ENCODE assay signal across 21 cellular contexts in genomic region chr6:21468487-21468886, GRCh38.
DNase-seq lines count a peak whose midpoint lies in the region; ATAC-seq and TF ChIP-seq lines count a peak whose summit lies in the region.
"Had no signal": no experiment of that assay in that cellular context is flagged by ENCODE, and none has a peak within 500 bp of the region (broad histone marks: within the 10 kb centered on the region; RNA-seq: fewer than 3 reads in every experiment).

No MANE protein-coding gene starts in this region.

- DNase-seq in NCI-H1417 (lab: John Stamatoyannopoulos, UW) (peak in 2 of 3 experiments; percentile 34 to 71), NCI-H1417 treated with DMSO at 0.1 percent for 48 hours (lab: John Stamatoyannopoulos, UW) (no peak), NCI-H774 (lab: John Stamatoyannopoulos, UW) (peak; percentile 23), neural progenitor cell (ENCODE audit: low spot score) (no peak), KG1 (lab: John Stamatoyannopoulos, UW) (no peak)
- no peak for DNase-seq in activated CD4-positive, CD25-positive, alpha-beta regulatory T cell (lab: John Stamatoyannopoulos, UW)
- DNase-seq: 8988T; C1 segment of cervical spinal cord; Calu3; CD8-positive, alpha-beta T cell; GM23248; H9; KBM-7; NCI-H1092; NCI-H1694; NK-92 treated with Interleukin-12 subunit alpha and Interleukin-12 subunit beta, amount 100 ng/mL, for 24 hours; SIG-M5; T-cell had no signal

- H3F3A ChIP-seq in neural progenitor cell (ENCODE audit: low read depth) = no peaks in the 10 kb centered on the region

- POLR2A ChIA-PET in HEK293 (lab: Yijun Ruan, JAX) = interaction anchor here (0.5 to 1.4 kb wide), 3 partner anchors 120 to 720 kb away, joined by 3 to 8 read pairs (median 4); partner anchors contain the start of gene SOX4

- TF ChIP-seq CTCF in HEK293 (tag by site-specific recombination; IDR thresholded peaks at IDR 0.05) (no peak), neural progenitor cell (IDR thresholded peaks at IDR 0.05) (no peak)

- H3K4me3 ChIP-seq in HEK293 (ENCODE audit: low read depth, low read length) (no peak overlapping the region), neural progenitor cell (no peak overlapping the region)
- H3K4me3 ChIP-seq: GM23248 had no signal

- H3K36me3 Mint-ChIP-seq in neural progenitor cell = peaks cover 4% of the 10 kb centered on the region
- H3K36me3 Mint-ChIP-seq: CD8-positive, alpha-beta T cell; T-cell had no signal

- H3K9me3 Mint-ChIP-seq in neural progenitor cell = peaks cover 9% of the 10 kb centered on the region
- H3K9me3 Mint-ChIP-seq: CD8-positive, alpha-beta T cell; T-cell had no signal

- no peaks in the 10 kb centered on the region for H3K27me3 ChIP-seq in neural progenitor cell

- peak overlapping the region; percentile 76 for H2AFZ ChIP-seq in neural progenitor cell (replicated peaks)
- H2AFZ ChIP-seq: GM23248 had no signal

- peaks cover 3% of the 10 kb centered on the region for H3K4me1 Mint-ChIP-seq in neural progenitor cell
- H3K4me1 Mint-ChIP-seq: H9, T-cell had no signal

- H3K4me2 ChIP-seq in neural progenitor cell = no peak overlapping the region

- no peak overlapping the region for H3K9ac ChIP-seq in neural progenitor cell
- H3K9ac ChIP-seq: GM23248 had no signal

- CTCF ChIA-PET in HEK293 (lab: Yijun Ruan, JAX) = interaction anchor here (0.6 to 0.8 kb wide), 4 partner anchors 11 to 1437 kb away, joined by 3 to 4 read pairs (median 3); no protein-coding TSS in a partner anchor

- peaks cover 4% of the 10 kb centered on the region; the same call in 1 of the 2 replicates for H3K4me1 ChIP-seq in HEK293 (ENCODE audit: control insufficient read depth, insufficient read depth, low read length)
- peaks cover 6% of the 10 kb centered on the region for H3K4me1 ChIP-seq in neural progenitor cell

- H3K9me3 ChIP-seq in HEK293 (ENCODE audit: control insufficient read depth, insufficient read depth, low read depth, low read length) = no peaks in the 10 kb centered on the region
- no peaks in the 10 kb centered on the region for H3K9me3 ChIP-seq in neural progenitor cell (ENCODE audit: low read depth)

- no peak overlapping the region for H3K4me3 Mint-ChIP-seq in neural progenitor cell
- H3K4me3 Mint-ChIP-seq: CD8-positive, alpha-beta T cell; H9; T-cell had no signal

- ATAC-seq in GM18868 (IDR thresholded peaks at IDR 0.05; ENCODE audit: unreplicated experiment) = no peak
- ATAC-seq: CD8-positive, alpha-beta T cell; T-cell had no signal

- no peaks in the 10 kb centered on the region for H4K20me1 ChIP-seq in neural progenitor cell (ENCODE audit: low read depth)

- peaks cover 5% of the 10 kb centered on the region for H3K27me3 Mint-ChIP-seq in neural progenitor cell (ENCODE audit: insufficient read depth, low read depth)

- H3K27ac ChIP-seq in HEK293 (ENCODE audit: extremely low read depth, low read depth, low read length) (no peak overlapping the region), neural progenitor cell (no peak overlapping the region)
- H3K27ac ChIP-seq: GM23248, HL-60 had no signal

- no peaks in the 10 kb centered on the region for H3K36me3 ChIP-seq in HEK293 (ENCODE audit: control insufficient read depth in 2 of 2, insufficient read depth in 1 of 2, low read length in 2 of 2)
- no peaks in the 10 kb centered on the region for H3K36me3 ChIP-seq in neural progenitor cell

- no peaks in the 10 kb centered on the region for H3K79me2 ChIP-seq in neural progenitor cell (ENCODE audit: low read depth)

- H3K27ac Mint-ChIP-seq in neural progenitor cell = no peak overlapping the region
- H3K27ac Mint-ChIP-seq: CD8-positive, alpha-beta T cell; T-cell had no signal

TF ChIP-seq in HEK293, 187 proteins besides CTCF, POLR2A, EP300 and RAD21:
- no peak for TF ChIP-seq ZNF148 (tag by site-specific recombination; IDR thresholded peaks at IDR 0.05; ENCODE audit: borderline replicate concordance)
- no peak for TF ChIP-seq ZFHX2 (tag by site-specific recombination; conservative IDR thresholded peaks at IDR 0.05)
- TF ChIP-seq ZNF202 (tag by site-specific recombination; IDR thresholded peaks at IDR 0.05; ENCODE audit: borderline replicate concordance) = no peak
- TF ChIP-seq ZNF692 (tag by site-specific recombination; IDR thresholded peaks at IDR 0.05) = 0 out of 2 replicates have a peak, but pooled peaks have one; percentile 14
- no peak for TF ChIP-seq ZNF157 (tag by site-specific recombination; IDR thresholded peaks at IDR 0.05)
- no peak for TF ChIP-seq ZXDB (tag by site-specific recombination; IDR thresholded peaks at IDR 0.05)

Comparison
In these comparisons a context has a peak if more than half of its experiments do, and no peak if none do; other contexts are left out.
1. DNase-seq: peak in NCI-H1417 (2 of 3) and NCI-H774 (single experiment); none in NCI-H1417 treated with DMSO at 0.1 percent for 48 hours (single experiment), neural progenitor cell (single experiment), KG1 (single experiment) and activated CD4-positive, CD25-positive, alpha-beta regulatory T cell (0 of 4).